8 cellular contexts compared by ENCODE assay signal in genomic region chr5:116454417-116454927, GRCh38.
DNase-seq lines count a peak whose midpoint lies in the region; ATAC-seq and TF ChIP-seq lines count a peak whose summit lies in the region.

No MANE protein-coding gene starts in this region.

- H3K4me3 ChIP-seq in adipocyte (ENCODE audit: low read length), result peak overlapping the region; percentile 64
- H3K4me3 ChIP-seq in mesodermal cell (ENCODE audit: extremely low read depth, insufficient read depth, low read length, poor library complexity, severe bottlenecking), result no peak overlapping the region
- H3K4me3 ChIP-seq in H7 (ENCODE audit: insufficient read depth, low read depth, low read length), result no peak overlapping the region

- DNase-seq in GM04504 (ENCODE audit: low read depth), result peak; percentile 83
- DNase-seq in adipocyte (ENCODE audit: low read depth), result peak; percentile 91
- DNase-seq in RWPE1 (ENCODE audit: low spot score), result no peak
- no peak for DNase-seq in H7
- DNase-seq in NCI-H1436 treated with DMSO at 0.1 percent for 48 hours (lab: John Stamatoyannopoulos, UW), result no peak

- CTCF ChIA-PET in RWPE1 (lab: Yijun Ruan, JAX), result no interaction called here

- H3K27me3 ChIP-seq in adipocyte (replicated peaks; ENCODE audit: control insufficient read depth, insufficient read depth, low read length), result no peaks in the 10 kb centered on the region
- no peaks in the 10 kb centered on the region for H3K27me3 ChIP-seq in H7 (ENCODE audit: control insufficient read depth, insufficient read depth, low read length)

- no peak overlapping the region for H3K9ac ChIP-seq in adipocyte (ENCODE audit: low read length)

- H3K4me1 ChIP-seq in adipocyte (ENCODE audit: control insufficient read depth, insufficient read depth, low read length), result peaks cover 13% of the 10 kb centered on the region
- peaks cover 27% of the 10 kb centered on the region for H3K4me1 ChIP-seq in mesodermal cell (ENCODE audit: control insufficient read depth, insufficient read depth, low read length, poor library complexity, severe bottlenecking)

- no peak for TF ChIP-seq CTCF in RWPE1 (conservative IDR thresholded peaks at IDR 0.05; ENCODE audit: low read depth)

- H3K27ac ChIP-seq in mesodermal cell (ENCODE audit: low read depth, low read length, severe bottlenecking) (peak overlapping the region; percentile 88), RWPE1 (no peak overlapping the region)

- H3K9me3 ChIP-seq in adipocyte (ENCODE audit: control insufficient read depth, low read length) (no peaks in the 10 kb centered on the region), mesodermal cell (ENCODE audit: control insufficient read depth, low read length) (no peaks in the 10 kb centered on the region)

- peak; percentile 98 for ATAC-seq in GM21528 (IDR thresholded peaks at IDR 0.05; ENCODE audit: low FRiP score, unreplicated experiment)
- peak; percentile 90 for ATAC-seq in HG03575 (IDR thresholded peaks at IDR 0.05; ENCODE audit: extremely low read depth, insufficient number of reproducible peaks, low FRiP score, unreplicated experiment)

- POLR2A ChIA-PET in RWPE1 (lab: Yijun Ruan, JAX; ENCODE audit: low non-redundant PET), result no interaction called here

- WGBS in mesodermal cell (ENCODE audit: insufficient coverage in 2 of 2), 2 experiments, result 81 to 84% methylated on average over 4 to 7 of the region's 9 CpGs

- H3K36me3 ChIP-seq in adipocyte (ENCODE audit: control insufficient read depth, insufficient read depth, low read length, severe bottlenecking) (no peaks in the 10 kb centered on the region), mesodermal cell (ENCODE audit: control insufficient read depth, insufficient read depth, low read length) (peaks cover 34% of the 10 kb centered on the region), H7 (replicated peaks; ENCODE audit: control insufficient read depth, insufficient read depth, low read length) (peaks cover 41% of the 10 kb centered on the region)

Comparison
In these comparisons a context has a peak if more than half of its experiments do, and no peak if none do; other contexts are left out.
1. DNase-seq: peak in GM04504 (single experiment) and adipocyte (single experiment); none in RWPE1 (single experiment), H7 (single experiment) and NCI-H1436 treated with DMSO at 0.1 percent for 48 hours (single experiment).